In genomic region chr2:98502556-98503335, GRCh38 we compare ENCODE assay signal across 10 cellular contexts. TPM values are rescaled to one million over a fixed set of nuclear protein-coding genes. Genes with fewer than 3 reads are reported as not detected.
A peak's percentile ranks its signal among the peaks of the same experiment; 100 is the strongest.
DNase-seq lines count a peak whose midpoint lies in the region; ATAC-seq and TF ChIP-seq lines count a peak whose summit lies in the region.
"Had no signal": no experiment of that assay in that cellular context is flagged by ENCODE, and none has a peak within 500 bp of the region (broad histone marks: within the 10 kb centered on the region; RNA-seq: fewer than 3 reads in every experiment).

No MANE protein-coding gene starts in this region.

- H3K27ac Mint-ChIP-seq in T-cell (peak overlapping the region; percentile 16 to 79), progenitor cell of endocrine pancreas (peak overlapping the region; percentile 34)

- no peaks in the 10 kb centered on the region for H3K27me3 Mint-ChIP-seq in T-cell
- H3K27me3 Mint-ChIP-seq in progenitor cell of endocrine pancreas: no peaks in the 10 kb centered on the region

- H3K4me1 Mint-ChIP-seq in T-cell: peaks cover 92 to 93% (median 92%) of the 10 kb centered on the region in 3 donors
- peaks cover 5% of the 10 kb centered on the region for H3K4me1 Mint-ChIP-seq in progenitor cell of endocrine pancreas (ENCODE audit: low read depth)

- POLR2A ChIA-PET in T-cell (lab: Charles Lee): no interaction called here

- ATAC-seq in GM18867 (IDR thresholded peaks at IDR 0.05; ENCODE audit: unreplicated experiment): peak; percentile 57
- no peak for ATAC-seq in T-cell (replicated peaks in 1 of 4)
- ATAC-seq in GM21367 (IDR thresholded peaks at IDR 0.05; ENCODE audit: unreplicated experiment): no peak

- H3K4me3 Mint-ChIP-seq in T-cell: peak overlapping the region in 1 of 3 donors; percentile 42
- H3K4me3 Mint-ChIP-seq in progenitor cell of endocrine pancreas (ENCODE audit: low read depth): no peak overlapping the region

- H3K9me3 Mint-ChIP-seq in T-cell (no peaks in the 10 kb centered on the region), progenitor cell of endocrine pancreas (ENCODE audit: low read depth) (peaks cover 3% of the 10 kb centered on the region)

- intact Hi-C loops in posterior cingulate gyrus (cut with DNase I): no loop called here

- TF ChIP-seq CTCF in progenitor cell of endocrine pancreas (IDR thresholded peaks at IDR 0.05; ENCODE audit: unreplicated experiment): no peak

- peaks cover 36% of the 10 kb centered on the region for H3K36me3 Mint-ChIP-seq in T-cell
- peaks cover 9% of the 10 kb centered on the region for H3K36me3 Mint-ChIP-seq in progenitor cell of endocrine pancreas (ENCODE audit: insufficient read depth)

- CTCF ChIA-PET in T-cell (lab: Charles Lee): no interaction called here

- no peak for DNase-seq in T-cell
- peak; percentile 44 for DNase-seq in fibroblast of peridontal ligament (ENCODE audit: extremely low read depth)
- DNase-seq in progenitor cell of endocrine pancreas (ENCODE audit: low spot score, unreplicated experiment): no peak
- no peak for DNase-seq in SW 1271 (lab: John Stamatoyannopoulos, UW)
- no peak for DNase-seq in NCI-H1092 treated with DMSO at 0.1 percent for 48 hours (lab: John Stamatoyannopoulos, UW)
- DNase-seq in posterior cingulate gyrus: no peak
- DNase-seq: activated CD4-positive, alpha-beta T cell treated with anti-CD3 and anti-CD28 coated beads for 48 hours; NCI-H1092 had no signal

RNA-seq across cellular contexts. Expression of gene INPP4A, which starts 58.1 kb away (rescaled TPM):
- total RNA-seq in T-cell: 100 to 1,000 TPM; 126 to 153 (median 136) TPM
- 30.5 and 33.0 TPM in 2 replicates for total RNA-seq in progenitor cell of endocrine pancreas
